8 cellular contexts compared by ENCODE assay signal in genomic region chr14:75578099-75578785, GRCh38.
DNase-seq lines count a peak whose midpoint lies in the region; ATAC-seq lines count a peak whose summit lies in the region.

TSS of gene FLVCR2 (plus strand) at chr14:75578620. CDS start at chr14:75578973, 353 bp downstream.

- DNase-seq in DMS 273 treated with DMSO at 0.1 percent for 48 hours (lab: John Stamatoyannopoulos, UW), result peak; percentile 65
- DNase-seq in MV-4-11 (lab: John Stamatoyannopoulos, UW), result peak; percentile 52
- peak; percentile 65 to 72 for DNase-seq in activated CD4-positive, alpha-beta T cell treated with anti-CD3 and anti-CD28 coated beads for 4 hours
- peak; percentile 55 for DNase-seq in dedifferentiated amniotic fluid mesenchymal stem cell (ENCODE audit: extremely low spot score)
- peak; percentile 89 for DNase-seq in left kidney (ENCODE audit: low read depth, low spot score)
- peak; percentile 68 to 71 for DNase-seq in stimulated activated CD4-positive, alpha-beta T cell treated with anti-CD3 and anti-CD28 coated beads, Interleukin-2, amount 100 ng/mL, for 24 hours
- no peak for DNase-seq in NK-92 treated with Interleukin-12 subunit alpha and Interleukin-12 subunit beta, amount 100 ng/mL, for 24 hours (lab: John Stamatoyannopoulos, UW)

- ATAC-seq in GM21825 (IDR thresholded peaks at IDR 0.05; ENCODE audit: unreplicated experiment), result peak; percentile 46
